ENCODE assay signal across 13 cellular contexts in the genomic region with DNA sequence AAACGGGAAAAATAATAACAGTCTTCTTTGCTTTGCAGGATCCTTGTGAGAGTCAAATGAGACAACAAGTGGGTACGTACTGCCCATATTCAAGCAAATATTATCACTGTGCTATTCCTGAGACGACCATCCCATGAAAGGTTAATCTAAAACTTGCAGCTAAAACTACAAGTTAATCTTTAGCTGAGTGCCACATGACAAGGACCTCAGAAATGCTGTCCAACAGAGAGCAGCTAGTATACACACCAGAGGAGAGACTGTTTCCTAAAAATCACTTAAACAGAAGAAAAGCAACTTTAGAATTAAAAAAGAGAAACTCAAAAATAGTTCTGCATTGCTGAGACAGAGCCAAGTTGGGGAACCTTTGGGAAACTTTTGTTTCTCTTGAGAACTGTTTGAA.
A peak's percentile ranks its signal among the peaks of the same experiment; 100 is the strongest.
DNase-seq lines count a peak whose midpoint lies in the region; ATAC-seq, FAIRE-seq and TF ChIP-seq lines count a peak whose summit lies in the region.
"Had no signal": no experiment of that assay in that cellular context is flagged by ENCODE, and none has a peak within 500 bp of the region (broad histone marks: within the 10 kb centered on the region; RNA-seq: fewer than 3 reads in every experiment).

No MANE protein-coding gene starts in this region.

- TF ChIP-seq CTCF in foreskin keratinocyte (conservative IDR thresholded peaks at IDR 0.05): no peak

- H3K4me1 ChIP-seq in foreskin keratinocyte: no peaks in the 10 kb centered on the region

- FAIRE-seq in GM18507 (lab: Jason Lieb, UNC): peak; percentile 72

- ATAC-seq in GM21619 (IDR thresholded peaks at IDR 0.05; ENCODE audit: unreplicated experiment) (peak; percentile 75), left lobe of liver (peak; percentile 95), foreskin keratinocyte (no peak), HG03135 (IDR thresholded peaks at IDR 0.05; ENCODE audit: unreplicated experiment) (no peak)
- ATAC-seq: HCT116, Panc1 had no signal

- H3K27ac ChIP-seq in foreskin keratinocyte: no peak overlapping the region
- H3K27ac ChIP-seq: HL-60, neutrophil had no signal

- DNase-seq in GM18507 (ENCODE audit: extremely low spot score, insufficient read length, low read depth) (no peak), HT-29 (ENCODE audit: low spot score) (peak; percentile 14), left lobe of liver (ENCODE audit: low spot score) (no peak), foreskin keratinocyte (no peak), SHP77 treated with DMSO at 0.1 percent for 48 hours (lab: John Stamatoyannopoulos, UW) (no peak), SIG-M5 treated with dmso at 0.1 percent for 504 hours (lab: John Stamatoyannopoulos, UW; ENCODE audit: unreplicated experiment) (no peak)
- DNase-seq: islet precursor cell had no signal

- H3K27me3 ChIP-seq in foreskin keratinocyte: peaks cover 4% of the 10 kb centered on the region

Comparison
In these comparisons a context has a peak if more than half of its experiments do, and no peak if none do; other contexts are left out.
1. ATAC-seq: peak in GM21619 (single experiment) and left lobe of liver (single experiment); none in foreskin keratinocyte (single experiment) and HG03135 (single experiment).